In genomic region chr15:100900136-100900894, GRCh38 we compare ENCODE assay signal across 18 cellular contexts. TPM values are rescaled to one million over a fixed set of nuclear protein-coding genes. Genes with fewer than 3 reads are reported as not detected.
DNase-seq lines count a peak whose midpoint lies in the region; ATAC-seq and TF ChIP-seq lines count a peak whose summit lies in the region.
"Had no signal": no experiment of that assay in that cellular context is flagged by ENCODE, and none has a peak within 500 bp of the region (broad histone marks: within the 10 kb centered on the region; RNA-seq: fewer than 3 reads in every experiment).

No MANE protein-coding gene starts in this region.

- intact Hi-C loops in testis (cut with DNase I; ENCODE audit: low total_unique reads), result no loop called here

- H3K4me1 ChIP-seq in SJCRH30, result peaks cover 44% of the 10 kb centered on the region
- peaks cover 34% of the 10 kb centered on the region for H3K4me1 ChIP-seq in muscle layer of colon (ENCODE audit: insufficient read depth, low read length)
- peaks cover 27% of the 10 kb centered on the region for H3K4me1 ChIP-seq in testis

- WGBS in testis, 2 donors, result 50 to 68% methylated on average over 14 to 15 of the region's 15 CpGs

- no peaks in the 10 kb centered on the region for H3K9me3 ChIP-seq in SJCRH30 (replicated peaks)
- no peaks in the 10 kb centered on the region for H3K9me3 ChIP-seq in muscle layer of colon (ENCODE audit: low read length)
- no peaks in the 10 kb centered on the region for H3K9me3 ChIP-seq in testis
- H3K9me3 ChIP-seq: ascending aorta, BLaER1, tibial nerve had no signal

- DNase-seq in DMS 273 (lab: John Stamatoyannopoulos, UW; ENCODE audit: unreplicated experiment) (peak; percentile 41), DMS 273 treated with DMSO at 0.1 percent for 48 hours (lab: John Stamatoyannopoulos, UW) (no peak), SJCRH30 (peak; percentile 90 to 91), testis (peak; percentile 68), DMS79 (lab: John Stamatoyannopoulos, UW) (no peak), GF-D8 (lab: John Stamatoyannopoulos, UW) (no peak)
- DNase-seq: activated CD4-positive, alpha-beta T cell treated with anti-CD3 and anti-CD28 coated beads, Interleukin-2, amount 10 ng/mL, durations not matched to agents 7 days and 5 days; activated naive CD4-positive, alpha-beta T cell treated with anti-CD3 and anti-CD28 coated beads, Interleukin-2, amount 10 ng/mL, durations not matched to agents 7 days and 5 days; GM23248 had no signal

- no peak for TF ChIP-seq POLR2A in testis (IDR thresholded peaks at IDR 0.05)

- H3K27me3 ChIP-seq in SJCRH30 (no peaks in the 10 kb centered on the region), muscle layer of colon (ENCODE audit: control insufficient read depth in 1 of 2, insufficient read depth in 2 of 2, low read length in 2 of 2) (no peaks in the 10 kb centered on the region), testis (no peaks in the 10 kb centered on the region)
- H3K27me3 ChIP-seq: ascending aorta, BLaER1, tibial nerve had no signal

- no peak overlapping the region for H3K9ac ChIP-seq in muscle layer of colon (ENCODE audit: low read length)
- H3K9ac ChIP-seq: BLaER1, GM23248 had no signal

- no peak for TF ChIP-seq CTCF in testis (IDR thresholded peaks at IDR 0.05)

- H3K27ac ChIP-seq in SJCRH30 (peak overlapping the region; percentile 95), muscle layer of colon (ENCODE audit: low read depth, low read length) (peak overlapping the region; percentile 94), testis (peak overlapping the region in 1 of 2 donors; percentile 16)
- H3K27ac ChIP-seq: 22Rv1, ascending aorta, BLaER1, GM23248 had no signal

- ATAC-seq in GM21619 (IDR thresholded peaks at IDR 0.05; ENCODE audit: unreplicated experiment), result no peak
- ATAC-seq: left lobe of liver had no signal

- H3K4me3 ChIP-seq in SJCRH30, result peak overlapping the region; percentile 54
- H3K4me3 ChIP-seq in muscle layer of colon (ENCODE audit: low read depth in 1 of 2, low read length in 2 of 2), result no peak overlapping the region
- H3K4me3 ChIP-seq in testis, result no peak overlapping the region
- H3K4me3 ChIP-seq: ascending aorta, BLaER1, GM23248, skin epidermis, tibial nerve had no signal

- H3K36me3 ChIP-seq in SJCRH30 (peaks cover 29% of the 10 kb centered on the region), muscle layer of colon (ENCODE audit: insufficient read depth, low read length) (no peaks in the 10 kb centered on the region), testis (ENCODE audit: low read depth, missing control alignments) (no peaks in the 10 kb centered on the region)
- H3K36me3 ChIP-seq: ascending aorta, BLaER1 had no signal

RNA-seq across cellular contexts. Expression of gene LRRK1, which starts 18.8 kb away (rescaled TPM):
- 5.5 and 5.8 TPM in 2 replicates for total RNA-seq in SJCRH30 (2014; rRNA removed; shearing (Covaris generic))
- 10 to 100 TPM; 18.8 to 24.6 TPM for total RNA-seq in testis
- polyA plus RNA-seq in testis (ENCODE audit: insufficient read depth, low read depth, low replicate concordance), result 23.0 TPM

RNA-seq across cellular contexts. Expression of gene ALDH1A3, which starts 20.7 kb away (rescaled TPM):
- 148 and 154 TPM in 2 replicates for total RNA-seq in SJCRH30 (2014; rRNA removed; shearing (Covaris generic))
- 10 to 100 TPM; 42.5 to 69.9 TPM for total RNA-seq in testis
- polyA plus RNA-seq in testis (ENCODE audit: insufficient read depth, low read depth, low replicate concordance), result 29.5 TPM
- total RNA-seq: activated CD4-positive, alpha-beta T cell treated with anti-CD3 and anti-CD28 coated beads, Interleukin-2, amount 10 ng/mL, durations not matched to agents 7 days and 5 days; OCI-LY7 had no signal

Comparison
In these comparisons a context has a peak if more than half of its experiments do, and no peak if none do; other contexts are left out.
1. DNase-seq: peak in DMS 273 (single experiment), SJCRH30 (2 of 2) and testis (single experiment); none in DMS 273 treated with DMSO at 0.1 percent for 48 hours (single experiment), DMS79 (single experiment) and GF-D8 (single experiment).